ENCODE assay signal across 6 cellular contexts in the genomic region with DNA sequence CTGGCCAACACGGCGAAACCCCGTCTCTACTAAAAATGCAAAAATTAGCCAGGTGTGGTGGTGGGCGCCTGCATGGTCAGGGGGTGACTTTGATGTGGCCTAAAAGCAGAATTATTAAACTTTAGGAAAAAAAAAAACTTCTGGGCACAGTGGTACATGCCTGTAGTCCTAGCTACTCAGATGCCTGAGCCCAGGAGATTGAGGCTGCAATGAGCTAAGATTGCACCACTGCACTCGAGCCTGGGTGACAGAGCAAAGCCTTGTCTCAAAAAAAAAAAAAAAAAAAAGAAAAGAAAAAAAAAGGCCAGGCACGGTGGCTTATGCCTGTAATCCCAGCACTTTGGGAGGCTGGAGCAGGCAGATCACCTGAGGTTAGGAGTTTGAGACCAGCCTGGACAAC. TPM values are rescaled to one million over a fixed set of nuclear protein-coding genes. Genes with fewer than 3 reads are reported as not detected.
"Had no signal": no experiment of that assay in that cellular context is flagged by ENCODE, and none has a peak within 500 bp of the region (broad histone marks: within the 10 kb centered on the region; RNA-seq: fewer than 3 reads in every experiment).

No MANE protein-coding gene starts in this region.

RNA-seq across cellular contexts. Expression of gene CARD14, which starts 29.5 kb away (rescaled TPM):
- total RNA-seq: natural killer cell treated with Interleukin-12 subunit alpha and Interleukin-12 subunit beta and Interleukin-15 and Interleukin-18, amount 100 ng/mL, for 72 hours; osteoblast; progenitor cell of endocrine pancreas; pulmonary artery endothelial cell; right atrium auricular region; sigmoid colon had no signal
